ENCODE assay signal across 8 cellular contexts in the genomic region with DNA sequence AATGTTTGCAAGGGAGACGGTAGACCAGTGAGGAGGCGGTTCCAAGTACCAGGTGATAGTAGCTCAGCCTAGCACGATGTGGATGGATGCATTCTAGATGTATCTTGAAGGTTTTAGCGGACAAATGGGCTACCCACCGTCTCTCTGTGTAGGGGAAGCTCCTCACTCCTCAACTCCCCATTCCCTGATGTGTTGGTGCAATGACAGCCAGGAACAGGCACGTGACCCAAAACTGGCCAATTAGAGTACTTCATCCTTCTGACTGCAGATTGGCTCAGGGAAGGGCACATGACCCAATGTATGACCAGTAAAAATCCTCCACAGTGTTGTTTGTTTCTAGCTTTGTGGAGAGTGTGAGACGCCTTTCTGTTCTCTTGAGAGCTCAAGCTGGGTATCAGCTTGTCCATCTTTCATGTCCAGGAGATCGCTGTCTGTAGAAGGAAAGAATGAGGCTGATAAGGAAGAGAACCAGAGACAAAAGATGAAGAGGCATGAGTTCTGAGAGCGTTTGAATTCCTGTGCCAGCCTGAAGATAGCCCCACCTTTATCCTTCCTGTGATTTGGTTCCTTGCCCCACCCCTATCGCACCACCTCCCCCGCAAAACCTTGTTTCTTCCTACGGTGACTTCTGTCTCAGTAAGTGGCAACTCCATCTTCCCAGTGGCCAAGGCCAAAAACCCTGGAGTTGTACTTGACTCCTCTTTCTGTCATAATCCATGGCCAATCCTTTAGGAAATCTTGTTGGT. TPM values are rescaled to one million over a fixed set of nuclear protein-coding genes. Genes with fewer than 3 reads are reported as not detected.
DNase-seq lines count a peak whose midpoint lies in the region; ATAC-seq and TF ChIP-seq lines count a peak whose summit lies in the region.

No MANE protein-coding gene starts in this region.

- H3K18ac ChIP-seq in mesenchymal stem cell (ENCODE audit: low read depth in 1 of 2, low read length in 2 of 2) = peak overlapping the region in 1 of 2 experiments; percentile 72

- peak overlapping the region; percentile 57 for H3K4me2 ChIP-seq in mesenchymal stem cell (ENCODE audit: low read length, poor library complexity, severe bottlenecking)

- peaks cover 20% of the 10 kb centered on the region for H3K4me1 ChIP-seq in mesenchymal stem cell (ENCODE audit: control insufficient read depth, insufficient read depth, low read depth, low read length)

- no peak overlapping the region for H3K4me3 Mint-ChIP-seq in activated CD8-positive, alpha-beta T cell treated with anti-CD3 and anti-CD28 coated beads, Interleukin-2, amount 10 ng/mL, durations not matched to agents 7 days and 5 days

- H3K9me3 Mint-ChIP-seq in activated CD8-positive, alpha-beta T cell treated with anti-CD3 and anti-CD28 coated beads, Interleukin-2, amount 10 ng/mL, durations not matched to agents 7 days and 5 days (ENCODE audit: insufficient read depth) = no peaks in the 10 kb centered on the region

- H2BK5ac ChIP-seq in mesenchymal stem cell (ENCODE audit: low read depth, low read length, poor library complexity, severe bottlenecking) = no peak overlapping the region

- H3K23ac ChIP-seq in mesenchymal stem cell (ENCODE audit: low read length in 2 of 2) = no peak overlapping the region

- H2BK12ac ChIP-seq in mesenchymal stem cell (ENCODE audit: low read length in 2 of 2) = no peak overlapping the region

- H3K36me3 Mint-ChIP-seq in activated CD8-positive, alpha-beta T cell treated with anti-CD3 and anti-CD28 coated beads, Interleukin-2, amount 10 ng/mL, durations not matched to agents 7 days and 5 days (ENCODE audit: low read depth) = peaks cover 2% of the 10 kb centered on the region

- WGBS in mesenchymal stem cell = 31% methylated on average over 11 of the region's 12 CpGs

- no peaks in the 10 kb centered on the region for H3K27me3 ChIP-seq in mesenchymal stem cell (ENCODE audit: control insufficient read depth in 1 of 2, insufficient read depth in 1 of 2, low read length in 2 of 2)

- ATAC-seq in HG02763 (IDR thresholded peaks at IDR 0.05; ENCODE audit: unreplicated experiment) = peak; percentile 24
- peak; percentile 36 for ATAC-seq in activated CD8-positive, alpha-beta T cell treated with anti-CD3 and anti-CD28 coated beads, Interleukin-2, amount 10 ng/mL, durations not matched to agents 7 days and 5 days
- ATAC-seq in GM18519 (IDR thresholded peaks at IDR 0.05; ENCODE audit: low FRiP score, unreplicated experiment) = no peak

- no peak for TF ChIP-seq CTCF in epithelial cell of proximal tubule (conservative IDR thresholded peaks at IDR 0.05; ENCODE audit: low read depth, low read length)

- peak overlapping the region; percentile 64 for H2AK5ac ChIP-seq in mesenchymal stem cell (ENCODE audit: low read length, severe bottlenecking)

- H2AFZ ChIP-seq in mesenchymal stem cell (ENCODE audit: low read depth, low read length) = peak overlapping the region; percentile 77

- H2BK120ac ChIP-seq in mesenchymal stem cell (ENCODE audit: low read depth, low read length) = no peak overlapping the region

- DNase-seq in ELF-1 (ENCODE audit: low read depth, low spot score) = peak; percentile 94
- peak; percentile 76 for DNase-seq in NCI-H510A (lab: John Stamatoyannopoulos, UW)
- peak; percentile 82 for DNase-seq in activated CD8-positive, alpha-beta T cell treated with anti-CD3 and anti-CD28 coated beads, Interleukin-2, amount 10 ng/mL, durations not matched to agents 7 days and 5 days
- DNase-seq in epithelial cell of proximal tubule (ENCODE audit: low read depth) = no peak
- DNase-seq in mesenchymal stem cell = peak; percentile 86
- peak; percentile 100 for DNase-seq in superior temporal gyrus (ENCODE audit: extremely low spot score)

- H3K27ac ChIP-seq in mesenchymal stem cell (ENCODE audit: low read length, poor library complexity, severe bottlenecking) = peak overlapping the region; percentile 74

- H3K4me1 Mint-ChIP-seq in activated CD8-positive, alpha-beta T cell treated with anti-CD3 and anti-CD28 coated beads, Interleukin-2, amount 10 ng/mL, durations not matched to agents 7 days and 5 days (ENCODE audit: low read depth) = peaks cover 21% of the 10 kb centered on the region

- peak overlapping the region in 1 of 2 experiments; percentile 56 for H3K4ac ChIP-seq in mesenchymal stem cell (ENCODE audit: low read depth in 1 of 2, low read length in 2 of 2)

- H3K14ac ChIP-seq in mesenchymal stem cell (ENCODE audit: low read length in 2 of 2) = no peak overlapping the region

- peaks cover 4% of the 10 kb centered on the region for H3K79me1 ChIP-seq in mesenchymal stem cell (replicated peaks; ENCODE audit: low read length, poor library complexity, severe bottlenecking)

- no peak overlapping the region for H4K91ac ChIP-seq in mesenchymal stem cell (ENCODE audit: low read length)

- peak overlapping the region; percentile 94 for H4K8ac ChIP-seq in mesenchymal stem cell (ENCODE audit: low read length)

- H3K4me3 ChIP-seq in epithelial cell of proximal tubule (ENCODE audit: low read depth, low read length) = peak overlapping the region; percentile 47
- H3K4me3 ChIP-seq in mesenchymal stem cell (ENCODE audit: insufficient read depth in 1 of 2, low read depth in 1 of 2, low read length in 2 of 2) = peak overlapping the region in 1 of 2 experiments; percentile 68

- H2BK15ac ChIP-seq in mesenchymal stem cell (ENCODE audit: low read depth, poor library complexity, severe bottlenecking) = no peak overlapping the region

- POLR2A ChIA-PET in activated CD8-positive, alpha-beta T cell treated with anti-CD3 and anti-CD28 coated beads, Interleukin-2, amount 10 ng/mL, durations not matched to agents 7 days and 5 days (lab: Charles Lee) = interaction anchor here (0.7 to 7.6 kb wide), 13 partner anchors 15 to 103 kb away, joined by 3 to 212 read pairs (median 4); a partner anchor contains a TSS

- no peaks in the 10 kb centered on the region for H3K36me3 ChIP-seq in mesenchymal stem cell (ENCODE audit: control insufficient read depth in 1 of 2, insufficient read depth in 2 of 2, low read depth in 1 of 2, low read length in 2 of 2)

- H3K27me3 Mint-ChIP-seq in activated CD8-positive, alpha-beta T cell treated with anti-CD3 and anti-CD28 coated beads, Interleukin-2, amount 10 ng/mL, durations not matched to agents 7 days and 5 days (ENCODE audit: low read depth) = no peaks in the 10 kb centered on the region

- no peak overlapping the region for H3K27ac Mint-ChIP-seq in activated CD8-positive, alpha-beta T cell treated with anti-CD3 and anti-CD28 coated beads, Interleukin-2, amount 10 ng/mL, durations not matched to agents 7 days and 5 days

- peak overlapping the region; percentile 66 for H3K9ac ChIP-seq in mesenchymal stem cell (ENCODE audit: low read length)

- H3K9me3 ChIP-seq in mesenchymal stem cell (ENCODE audit: control insufficient read depth, low read length) = no peaks in the 10 kb centered on the region

- CTCF ChIA-PET in activated CD8-positive, alpha-beta T cell treated with anti-CD3 and anti-CD28 coated beads, Interleukin-2, amount 10 ng/mL, durations not matched to agents 7 days and 5 days (lab: Charles Lee) = interaction anchor here (0.6 to 3.0 kb wide), 6 partner anchors 18 to 109 kb away, joined by 3 to 26 read pairs (median 7); a partner anchor contains a TSS

RNA-seq across cellular contexts. Expression of a gene that starts 2.3 kb away (rescaled TPM):
- total RNA-seq in activated CD8-positive, alpha-beta T cell treated with anti-CD3 and anti-CD28 coated beads, Interleukin-2, amount 10 ng/mL, durations not matched to agents 7 days and 5 days = 10 to 100 TPM; 12.7 TPM
- 9.5 and 11.4 TPM in 2 replicates for total RNA-seq in epithelial cell of proximal tubule
- polyA plus RNA-seq in mesenchymal stem cell (2013, experiment 1 of 2) = 5.7 TPM
- polyA plus RNA-seq in mesenchymal stem cell (2013, experiment 2 of 2) = 5.5 TPM

RNA-seq across cellular contexts. Expression of a gene that starts 16.1 kb away (rescaled TPM):
- total RNA-seq in activated CD8-positive, alpha-beta T cell treated with anti-CD3 and anti-CD28 coated beads, Interleukin-2, amount 10 ng/mL, durations not matched to agents 7 days and 5 days = 10 to 100 TPM; 39.6 to 44.1 TPM
- 16.9 and 24.3 TPM in 2 replicates for total RNA-seq in epithelial cell of proximal tubule
- polyA plus RNA-seq in mesenchymal stem cell (2013, experiment 1 of 2) = 9.0 TPM
- polyA plus RNA-seq in mesenchymal stem cell (2013, experiment 2 of 2) = 9.7 TPM

RNA-seq across cellular contexts. Expression of a gene that starts 18.1 kb away (rescaled TPM):
- 100 to 1,000 TPM; 182 to 210 TPM for total RNA-seq in activated CD8-positive, alpha-beta T cell treated with anti-CD3 and anti-CD28 coated beads, Interleukin-2, amount 10 ng/mL, durations not matched to agents 7 days and 5 days
- 136 and 165 TPM in 2 replicates for total RNA-seq in epithelial cell of proximal tubule
- polyA plus RNA-seq in mesenchymal stem cell (2013, experiment 1 of 2) = 11.5 TPM
- polyA plus RNA-seq in mesenchymal stem cell (2013, experiment 2 of 2) = 11.0 TPM

RNA-seq across cellular contexts. Expression of a gene that starts 29.5 kb away (rescaled TPM):
- total RNA-seq in activated CD8-positive, alpha-beta T cell treated with anti-CD3 and anti-CD28 coated beads, Interleukin-2, amount 10 ng/mL, durations not matched to agents 7 days and 5 days = 10 to 100 TPM; 56.3 to 56.7 TPM
- 2.1 and 7.0 TPM in 2 replicates for total RNA-seq in epithelial cell of proximal tubule
- polyA plus RNA-seq in mesenchymal stem cell (2013, experiment 1 of 2) = 48.0 TPM
- polyA plus RNA-seq in mesenchymal stem cell (2013, experiment 2 of 2) = 47.4 TPM

RNA-seq across cellular contexts. Expression of a gene that starts 40.0 kb away (rescaled TPM):
- total RNA-seq in activated CD8-positive, alpha-beta T cell treated with anti-CD3 and anti-CD28 coated beads, Interleukin-2, amount 10 ng/mL, durations not matched to agents 7 days and 5 days = 10 to 100 TPM; 35.0 to 38.1 TPM
- total RNA-seq in epithelial cell of proximal tubule = 13.1 and 17.1 TPM in 2 replicates
- polyA plus RNA-seq in mesenchymal stem cell (2013, experiment 1 of 2) = 34.9 TPM
- 25.8 TPM for polyA plus RNA-seq in mesenchymal stem cell (2013, experiment 2 of 2)
